In genomic region chr11:122723576-122723975, GRCh38 we compare ENCODE assay signal across 14 cellular contexts.
DNase-seq lines count a peak whose midpoint lies in the region; ATAC-seq and TF ChIP-seq lines count a peak whose summit lies in the region.
"Had no signal": no experiment of that assay in that cellular context is flagged by ENCODE, and none has a peak within 500 bp of the region (broad histone marks: within the 10 kb centered on the region; RNA-seq: fewer than 3 reads in every experiment).

No MANE protein-coding gene starts in this region.

- peaks cover 25% of the 10 kb centered on the region for H4K20me1 ChIP-seq in PC-9 (ENCODE audit: insufficient read depth)

- H3K18ac ChIP-seq in neuronal stem cell (ENCODE audit: low read length): peak overlapping the region; percentile 4

- no peak overlapping the region for H3K4ac ChIP-seq in neuronal stem cell (ENCODE audit: low read length)

- no peaks in the 10 kb centered on the region for H3K79me1 ChIP-seq in neuronal stem cell (ENCODE audit: low read depth, low read length)

- H3K9ac ChIP-seq in neuronal stem cell (ENCODE audit: low read depth, low read length, poor library complexity): no peak overlapping the region

- peak overlapping the region; percentile 87 for H3K27ac Mint-ChIP-seq in activated naive CD8-positive, alpha-beta T cell
- H3K27ac Mint-ChIP-seq: endodermal cell had no signal

- H3K4me2 ChIP-seq in PC-9 (0 out of 2 replicates have a peak overlapping the region, but pooled peaks have one; percentile 0), neuronal stem cell (ENCODE audit: insufficient read depth, low read length, poor library complexity, severe bottlenecking) (no peak overlapping the region)

- CTCF ChIA-PET in PC-9 (lab: Charles Lee): no interaction called here

- no peaks in the 10 kb centered on the region for H3K27me3 ChIP-seq in PC-9 (ENCODE audit: insufficient read depth, low read depth)
- no peaks in the 10 kb centered on the region for H3K27me3 ChIP-seq in neuronal stem cell (ENCODE audit: control insufficient read depth in 3 of 3, insufficient read depth in 3 of 3, low read depth in 1 of 3, low read length in 3 of 3)

- H3K4me1 Mint-ChIP-seq in activated naive CD8-positive, alpha-beta T cell (ENCODE audit: low read depth): peaks cover 86% of the 10 kb centered on the region

- no peak overlapping the region for H2BK120ac ChIP-seq in neuronal stem cell (ENCODE audit: low read depth, low read length)

- TF ChIP-seq CTCF in PC-9 (conservative IDR thresholded peaks at IDR 0.05) (no peak), omental fat pad (IDR thresholded peaks at IDR 0.05) (no peak)

- H3K14ac ChIP-seq in neuronal stem cell (ENCODE audit: low read length): no peak overlapping the region

- POLR2A ChIA-PET in PC-9 (lab: Charles Lee; ENCODE audit: unreplicated experiment): interaction anchor here (0.7 kb wide), 2 partner anchors 68 to 91 kb away, joined by 3 to 7 read pairs; no protein-coding TSS in a partner anchor

- no CpG with 5 or more reads among the region's 3 CpGs for WGBS in neuronal stem cell (ENCODE audit: extremely low coverage in 2 of 2, insufficient read length in 2 of 2, insufficient replicate concordance in 1 of 2), 2 donors

- DNase-seq in H4 (ENCODE audit: low spot score): peak; percentile 21
- peak in 1 of 2 experiments; percentile 23 for DNase-seq in PC-9
- no peak for DNase-seq in neuronal stem cell (ENCODE audit: low spot score)
- no peak for DNase-seq in hypothalamus (lab: John Stamatoyannopoulos, UW)
- DNase-seq in omental fat pad (ENCODE audit: low spot score): no peak
- DNase-seq in LoVo (ENCODE audit: low spot score): no peak
- DNase-seq: endodermal cell, mammary epithelial cell, NCI-H1694 treated with DMSO at 0.1 percent for 48 hours, retina had no signal

- H3K4me3 ChIP-seq in PC-9: no peak overlapping the region
- H3K4me3 ChIP-seq in neuronal stem cell (ENCODE audit: low read length in 2 of 2): no peak overlapping the region
- H3K4me3 ChIP-seq: GM12878 had no signal

- peaks cover 54% of the 10 kb centered on the region for H3F3A ChIP-seq in PC-9 (ENCODE audit: insufficient read depth, low read depth)

- H2BK15ac ChIP-seq in neuronal stem cell (ENCODE audit: low read length): no peak overlapping the region

- intact Hi-C loops in PC-9 (cut with micrococcal nuclease; ENCODE audit: unreplicated experiment): no loop called here

- H3K4me3 Mint-ChIP-seq in activated naive CD8-positive, alpha-beta T cell: peak overlapping the region; percentile 68
- H3K4me3 Mint-ChIP-seq: endodermal cell had no signal

- H3K27ac ChIP-seq in PC-9 (no peak overlapping the region), neuronal stem cell (replicated peaks; ENCODE audit: low read length) (no peak overlapping the region)
- H3K27ac ChIP-seq: HL-60 had no signal

- no peaks in the 10 kb centered on the region for H3K27me3 Mint-ChIP-seq in activated naive CD8-positive, alpha-beta T cell

- H3K9me3 ChIP-seq in PC-9 (ENCODE audit: insufficient read depth, low read depth) (no peaks in the 10 kb centered on the region), neuronal stem cell (replicated peaks in 1 of 2; ENCODE audit: control insufficient read depth in 2 of 2, insufficient read depth in 1 of 2, low read depth in 1 of 2, low read length in 2 of 2) (no peaks in the 10 kb centered on the region)

- ATAC-seq in omental fat pad (ENCODE audit: low FRiP score): no peak
- ATAC-seq in HG02678 (IDR thresholded peaks at IDR 0.05; ENCODE audit: unreplicated experiment): no peak
- ATAC-seq: GM12878 had no signal

- H4K8ac ChIP-seq in neuronal stem cell (ENCODE audit: low read depth, low read length): no peak overlapping the region

- H3K36me3 ChIP-seq in PC-9 (ENCODE audit: low read depth): no peaks in the 10 kb centered on the region
- H3K36me3 ChIP-seq in neuronal stem cell (replicated peaks in 1 of 2; ENCODE audit: control insufficient read depth in 2 of 2, insufficient read depth in 2 of 2, low read length in 2 of 2): no peaks in the 10 kb centered on the region

- no peaks in the 10 kb centered on the region for H3K9me3 Mint-ChIP-seq in activated naive CD8-positive, alpha-beta T cell (ENCODE audit: low read depth)
- H3K9me3 Mint-ChIP-seq: endodermal cell had no signal

- no peak overlapping the region for H2BK12ac ChIP-seq in neuronal stem cell (ENCODE audit: low read length)

- H4K91ac ChIP-seq in neuronal stem cell (ENCODE audit: low read depth, low read length, poor library complexity): no peak overlapping the region

- peaks cover 11% of the 10 kb centered on the region for H3K36me3 Mint-ChIP-seq in activated naive CD8-positive, alpha-beta T cell

- H2AFZ ChIP-seq in PC-9 (no peak overlapping the region), neuronal stem cell (ENCODE audit: low read length) (no peak overlapping the region)

- H3K4me1 ChIP-seq in PC-9 (replicated peaks; ENCODE audit: insufficient read depth): peaks cover 49% of the 10 kb centered on the region
- peaks cover 25% of the 10 kb centered on the region in 2 donors for H3K4me1 ChIP-seq in neuronal stem cell (ENCODE audit: control insufficient read depth in 2 of 2, insufficient read depth in 1 of 2, low read depth in 1 of 2, low read length in 2 of 2)

- H3K79me2 ChIP-seq in PC-9 (ENCODE audit: low read depth): peaks cover 90% of the 10 kb centered on the region

- no peak overlapping the region for H2BK5ac ChIP-seq in neuronal stem cell (ENCODE audit: low read length)

- BruUV-seq in PC-9 (replicated peaks; lab: Mats Ljungman, UMichigan): no TSS peak

- H2AK5ac ChIP-seq in neuronal stem cell (ENCODE audit: low read depth, low read length): no peak overlapping the region

- H3K9me2 ChIP-seq in PC-9 (ENCODE audit: insufficient read depth): no peaks in the 10 kb centered on the region

- no peak overlapping the region for H3K23ac ChIP-seq in neuronal stem cell (ENCODE audit: low read depth, low read length, poor library complexity)
